20 cellular contexts compared by ENCODE assay signal in genomic region chr17:77704048-77704815, GRCh38.
"Had no signal": no experiment of that assay in that cellular context is flagged by ENCODE, and none has a peak within 500 bp of the region (broad histone marks: within the 10 kb centered on the region; RNA-seq: fewer than 3 reads in every experiment).

No MANE protein-coding gene starts in this region.

- DNase-seq: activated CD4-positive, alpha-beta memory T cell treated with anti-CD3 and anti-CD28 coated beads for 36 hours; activated CD4-positive, alpha-beta T cell treated with anti-CD3 and anti-CD28 coated beads, Interleukin-2, amount 10 ng/mL, durations not matched to agents 7 days and 5 days; activated CD4-positive, CD25-positive, alpha-beta regulatory T cell; activated naive CD4-positive, alpha-beta T cell treated with anti-CD3 and anti-CD28 coated beads, Interleukin-2, amount 50 U/mL, for 16 hours; activated naive CD8-positive, alpha-beta T cell treated with anti-CD3 and anti-CD28 coated beads, Interleukin-2, amount 10 ng/mL, durations not matched to agents 7 days and 5 days; activated T-cell treated with anti-CD3 and anti-CD28 coated beads, Interleukin-2, amount 50 U/mL, for 24 hours; anterior cingulate cortex; caudate nucleus; KG1; NCI-H1048; NCI-H146; NCI-H187 treated with DMSO at 0.1 percent for 48 hours; NCI-H2107; NCI-H2171 treated with DMSO at 0.1 percent for 48 hours; NCI-H226; NCI-H526; NCI-H774; SIG-M5; T-helper 1 cell had no signal

- H3K4me1 Mint-ChIP-seq: activated CD4-positive, alpha-beta T cell treated with anti-CD3 and anti-CD28 coated beads, Interleukin-2, amount 10 ng/mL, durations not matched to agents 7 days and 5 days; activated naive CD8-positive, alpha-beta T cell treated with anti-CD3 and anti-CD28 coated beads, Interleukin-2, amount 10 ng/mL, durations not matched to agents 7 days and 5 days; IgD-negative memory B cell had no signal

- H3K4me3 Mint-ChIP-seq: activated CD4-positive, alpha-beta memory T cell treated with anti-CD3 and anti-CD28 coated beads for 36 hours; activated CD4-positive, alpha-beta T cell treated with anti-CD3 and anti-CD28 coated beads, Interleukin-2, amount 10 ng/mL, durations not matched to agents 7 days and 5 days; activated naive CD8-positive, alpha-beta T cell treated with anti-CD3 and anti-CD28 coated beads, Interleukin-2, amount 10 ng/mL, durations not matched to agents 7 days and 5 days; activated T-cell treated with anti-CD3 and anti-CD28 coated beads, Interleukin-2, amount 50 U/mL, for 24 hours had no signal

- H3K27ac Mint-ChIP-seq: activated CD4-positive, alpha-beta memory T cell treated with anti-CD3 and anti-CD28 coated beads for 36 hours; activated CD4-positive, alpha-beta T cell treated with anti-CD3 and anti-CD28 coated beads, Interleukin-2, amount 10 ng/mL, durations not matched to agents 7 days and 5 days; activated naive CD8-positive, alpha-beta T cell treated with anti-CD3 and anti-CD28 coated beads, Interleukin-2, amount 10 ng/mL, durations not matched to agents 7 days and 5 days; activated T-cell treated with anti-CD3 and anti-CD28 coated beads, Interleukin-2, amount 50 U/mL, for 24 hours; IgD-negative memory B cell had no signal

- H3K36me3 Mint-ChIP-seq: IgD-negative memory B cell had no signal

- H3K27me3 Mint-ChIP-seq: activated T-cell treated with anti-CD3 and anti-CD28 coated beads, Interleukin-2, amount 50 U/mL, for 24 hours had no signal
